ENCODE assay signal across 8 cellular contexts in genomic region chr11:65083834-65084597, GRCh38. TPM values are rescaled to one million over a fixed set of nuclear protein-coding genes. Genes with fewer than 3 reads are reported as not detected.
A peak's percentile ranks its signal among the peaks of the same experiment; 100 is the strongest.
DNase-seq lines count a peak whose midpoint lies in the region; ATAC-seq and TF ChIP-seq lines count a peak whose summit lies in the region.

A gene with protein sequence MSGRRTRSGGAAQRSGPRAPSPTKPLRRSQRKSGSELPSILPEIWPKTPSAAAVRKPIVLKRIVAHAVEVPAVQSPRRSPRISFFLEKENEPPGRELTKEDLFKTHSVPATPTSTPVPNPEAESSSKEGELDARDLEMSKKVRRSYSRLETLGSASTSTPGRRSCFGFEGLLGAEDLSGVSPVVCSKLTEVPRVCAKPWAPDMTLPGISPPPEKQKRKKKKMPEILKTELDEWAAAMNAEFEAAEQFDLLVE (minus strand): TSS chr11:65084040. CDS start chr11:65083978, 62 bp downstream.
Gene ZFPL1 (plus strand): TSS chr11:65084222. CDS start chr11:65084699, 477 bp downstream.

- no peak within 1 kb of the TSS for H2AFZ ChIP-seq in OCI-LY1 (ENCODE audit: low read length)

- peak within 1 kb of the TSS; percentile 97 for H3K27ac Mint-ChIP-seq in Calu3 (ENCODE audit: unreplicated experiment)

- TF ChIP-seq CTCF in Calu3 (IDR thresholded peaks at IDR 0.05; ENCODE audit: unreplicated experiment) (no peak), OCI-LY1 (IDR thresholded peaks at IDR 0.05; ENCODE audit: low read length) (no peak)

- H3K27ac ChIP-seq in OCI-LY1 (ENCODE audit: low read depth, low read length, poor library complexity, severe bottlenecking) = peak within 1 kb of the TSS; percentile 62

- H3K9me3 Mint-ChIP-seq in Calu3 (ENCODE audit: low read depth, unreplicated experiment) = no peaks in the 10 kb centered on the region

- peak within 1 kb of the TSS; percentile 100 for H3K4me3 Mint-ChIP-seq in Calu3 (ENCODE audit: low read depth, unreplicated experiment)

- peaks cover 32% of the 10 kb centered on the region for H3K4me1 Mint-ChIP-seq in Calu3 (ENCODE audit: low read depth, unreplicated experiment)

- CTCF ChIA-PET in Calu3 (lab: Charles Lee) = no interaction called here

- ATAC-seq in GM21447 (IDR thresholded peaks at IDR 0.05; ENCODE audit: unreplicated experiment) = peak; percentile 86

- peak within 1 kb of the TSS; percentile 97 for H3K4me3 ChIP-seq in OCI-LY1 (ENCODE audit: low read depth, low read length, poor library complexity, severe bottlenecking)

- H3K36me3 ChIP-seq in OCI-LY1 (ENCODE audit: insufficient read depth, low read length) = peaks cover 68% of the 10 kb centered on the region

- in situ Hi-C loops in endometrial microvascular endothelial cells (cut with HindIII; ENCODE audit: inconsistent ontology term, low pct_unique_long_range_greater_than_20kb, low sequenced_read_pairs) = no loop called here

- intact Hi-C loops in Calu3 (cut with micrococcal nuclease; ENCODE audit: unreplicated experiment) = no loop called here

- H3K27me3 ChIP-seq in OCI-LY1 (ENCODE audit: insufficient read depth, low read length) = no peaks in the 10 kb centered on the region

- DNase-seq in Calu3 = peak; percentile 97
- DNase-seq in HuH-7 (ENCODE audit: low spot score) = peak; percentile 94
- peak; percentile 96 for DNase-seq in activated CD8-positive, alpha-beta memory T cell treated with anti-CD3 and anti-CD28 coated beads, Interleukin-2, amount 50 U/mL, for 4 hours
- DNase-seq in mesenteric fat pad (ENCODE audit: low spot score) = peak; percentile 99
- DNase-seq in stimulated activated CD8-positive, alpha-beta memory T cell treated with anti-CD3 and anti-CD28 coated beads, Interleukin-15, amount 100 ng/mL, for 1 hour (ENCODE audit: low read depth) = peak; percentile 94

- no peaks in the 10 kb centered on the region for H3K9me2 ChIP-seq in OCI-LY1 (ENCODE audit: low read depth, low read length)

- peaks cover 64% of the 10 kb centered on the region for H3K36me3 Mint-ChIP-seq in Calu3 (ENCODE audit: insufficient read depth, unreplicated experiment)

- H4K20me1 ChIP-seq in OCI-LY1 (ENCODE audit: insufficient read depth, low read length) = no peaks in the 10 kb centered on the region

- H3K4me1 ChIP-seq in OCI-LY1 (ENCODE audit: insufficient read depth, low read length, severe bottlenecking) = peaks cover 42% of the 10 kb centered on the region

- H3K9me3 ChIP-seq in OCI-LY1 (ENCODE audit: low read length) = no peaks in the 10 kb centered on the region

- H3K27me3 Mint-ChIP-seq in Calu3 (ENCODE audit: unreplicated experiment) = no peaks in the 10 kb centered on the region

- peak within 1 kb of the TSS; percentile 98 for H3K9ac ChIP-seq in OCI-LY1 (ENCODE audit: low read length)

- BruUV-seq in Calu3 (replicated peaks; lab: Mats Ljungman, UMichigan) = no TSS peak

- H3K79me2 ChIP-seq in OCI-LY1 (ENCODE audit: insufficient read depth, low read length) = peaks cover 18% of the 10 kb centered on the region

- peak within 1 kb of the TSS; percentile 98 for H3K4me2 ChIP-seq in OCI-LY1 (ENCODE audit: low read length)

- H3F3A ChIP-seq in OCI-LY1 (ENCODE audit: insufficient read depth, low read length) = no peaks in the 10 kb centered on the region

RNA-seq across cellular contexts. Expression of the first gene that starts in this region (rescaled TPM):
- total RNA-seq in Calu3 (2022) = 53.4 and 55.4 TPM in 2 replicates
- 38.7 TPM for total RNA-seq in endometrial microvascular endothelial cells (ENCODE audit: inconsistent ontology term)
- total RNA-seq in mesenteric fat pad = 1.2 TPM

RNA-seq across cellular contexts. Expression of gene ZFPL1, which starts in this region (rescaled TPM):
- 47.6 and 48.0 TPM in 2 replicates for total RNA-seq in Calu3 (2022)
- 33.8 TPM for total RNA-seq in endometrial microvascular endothelial cells (ENCODE audit: inconsistent ontology term)
- 32.1 TPM for total RNA-seq in mesenteric fat pad

Comparison
In these comparisons a context has a peak if more than half of its experiments do, and no peak if none do; other contexts are left out.
1. Peak in every context shown above with its lines: DNase-seq, ATAC-seq, H3K4me3 ChIP-seq and H3K27ac ChIP-seq.
2. RNA of the first gene that starts in this region (total RNA-seq): 53.4 to 55.4 TPM in Calu3 and 38.7 TPM in endometrial microvascular endothelial cells (single experiment); 1.2 TPM in mesenteric fat pad (single experiment); every median in the first group is over 10 times any median in the second.